In the genomic region with DNA sequence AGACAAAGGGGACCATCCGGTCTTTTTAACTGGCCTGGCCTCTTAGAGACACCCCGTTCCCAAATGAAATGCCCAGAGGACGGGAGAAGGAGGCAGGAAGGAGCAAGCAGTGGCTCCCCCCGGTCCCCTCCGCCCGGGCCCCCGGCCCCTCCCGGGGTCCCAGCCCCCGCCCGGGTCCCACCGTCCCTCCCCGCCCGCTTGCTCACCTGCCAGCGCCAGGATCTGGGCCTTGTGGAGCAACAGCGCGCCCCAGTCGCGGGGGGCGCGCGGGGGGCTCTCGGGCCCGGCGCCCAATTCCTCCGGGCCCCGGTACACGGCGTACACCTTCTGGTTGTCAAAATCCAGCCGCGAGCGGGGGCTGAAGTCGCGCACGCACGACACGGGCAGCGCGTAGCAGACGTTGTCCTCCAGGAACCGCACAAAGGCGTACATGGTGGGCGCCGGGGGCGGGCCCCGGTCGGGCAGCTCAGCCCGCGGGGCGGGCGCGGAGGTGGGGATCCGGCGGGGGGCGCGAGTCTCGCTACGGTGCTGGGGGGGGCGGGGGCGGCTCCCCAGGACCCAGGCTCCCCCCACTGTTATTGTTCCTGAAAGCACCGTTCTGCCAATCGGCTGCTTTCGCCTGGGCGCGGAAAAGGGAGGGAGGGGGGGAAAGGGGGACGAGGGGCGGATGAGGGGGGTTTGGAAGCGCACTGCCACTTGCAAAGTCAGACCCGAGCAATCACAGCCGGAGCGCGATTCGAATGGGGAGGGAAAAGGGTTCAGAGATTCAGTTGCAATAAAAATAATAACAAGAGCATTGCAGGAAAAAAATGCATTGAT, we compare ENCODE assay signal across 8 cellular contexts. TPM values are rescaled to one million over a fixed set of nuclear protein-coding genes. Genes with fewer than 3 reads are reported as not detected.
DNase-seq lines count a peak whose midpoint lies in the region; ATAC-seq and TF ChIP-seq lines count a peak whose summit lies in the region.

A gene with protein sequence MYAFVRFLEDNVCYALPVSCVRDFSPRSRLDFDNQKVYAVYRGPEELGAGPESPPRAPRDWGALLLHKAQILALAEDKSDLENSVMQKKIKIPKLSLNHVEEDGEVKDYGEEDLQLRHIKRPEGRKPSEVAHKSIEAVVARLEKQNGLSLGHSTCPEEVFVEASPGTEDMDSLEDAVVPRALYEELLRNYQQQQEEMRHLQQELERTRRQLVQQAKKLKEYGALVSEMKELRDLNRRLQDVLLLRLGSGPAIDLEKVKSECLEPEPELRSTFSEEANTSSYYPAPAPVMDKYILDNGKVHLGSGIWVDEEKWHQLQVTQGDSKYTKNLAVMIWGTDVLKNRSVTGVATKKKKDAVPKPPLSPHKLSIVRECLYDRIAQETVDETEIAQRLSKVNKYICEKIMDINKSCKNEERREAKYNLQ (minus strand): TSS at position 492 of the 819 bp plus-strand sequence. CDS start 60 bp downstream, at position 432.

- no peak for TF ChIP-seq CTCF in fibroblast of lung (conservative IDR thresholded peaks at IDR 0.05 in 1 of 2, IDR thresholded peaks at IDR 0.05 in 1 of 2; ENCODE audit: low read depth in 1 of 2, low read length in 2 of 2)

- DNase-seq in NCI-H2196 (lab: John Stamatoyannopoulos, UW; ENCODE audit: unreplicated experiment) (peak; percentile 60), fibroblast of lung (ENCODE audit: low read depth in 2 of 2) (peak; percentile 65 to 66)
- DNase-seq in activated CD8-positive, alpha-beta memory T cell treated with anti-CD3 and anti-CD28 coated beads, Interleukin-2, amount 50 U/mL, for 4 hours = peak; percentile 70
- DNase-seq in naive thymus-derived CD8-positive, alpha-beta T cell = peak; percentile 59 to 90 (median 79)
- no peak for DNase-seq in stimulated activated effector memory CD8-positive, alpha-beta T cell treated with anti-CD3 and anti-CD28 coated beads, Interleukin-12 subunit alpha, Interleukin-12 subunit beta, amount 100 ng/mL, for 72 hours (ENCODE audit: low spot score in 2 of 2)

- POLR2A ChIA-PET in naive thymus-derived CD8-positive, alpha-beta T cell (lab: Charles Lee) = no interaction called here

- H3K9me3 Mint-ChIP-seq in naive thymus-derived CD8-positive, alpha-beta T cell = no peaks in the 10 kb centered on the region
- H3K9me3 Mint-ChIP-seq in stimulated activated effector memory CD8-positive, alpha-beta T cell treated with anti-CD3 and anti-CD28 coated beads, Interleukin-12 subunit alpha, Interleukin-12 subunit beta, amount 100 ng/mL, for 72 hours = peaks cover 7% of the 10 kb centered on the region

- peak within 1 kb of the TSS; percentile 94 to 98 (median 97) for H3K27ac Mint-ChIP-seq in naive thymus-derived CD8-positive, alpha-beta T cell
- peak within 1 kb of the TSS; percentile 53 for H3K27ac Mint-ChIP-seq in stimulated activated effector memory CD8-positive, alpha-beta T cell treated with anti-CD3 and anti-CD28 coated beads, Interleukin-12 subunit alpha, Interleukin-12 subunit beta, amount 100 ng/mL, for 72 hours

- H3K27ac ChIP-seq in fibroblast of lung (ENCODE audit: insufficient read depth, low read length) = no peak within 1 kb of the TSS

- no peak within 1 kb of the TSS for H2AFZ ChIP-seq in fibroblast of lung (ENCODE audit: low read length)

- H3K79me2 ChIP-seq in fibroblast of lung (ENCODE audit: control insufficient read depth, insufficient read depth, low read length) = no peaks in the 10 kb centered on the region

- H3K27me3 Mint-ChIP-seq in naive thymus-derived CD8-positive, alpha-beta T cell = no peaks in the 10 kb centered on the region

- H3K4me2 ChIP-seq in fibroblast of lung (ENCODE audit: extremely low read depth, insufficient read depth, low read length) = no peak within 1 kb of the TSS

- no peaks in the 10 kb centered on the region for H3K36me3 ChIP-seq in fibroblast of lung (ENCODE audit: control insufficient read depth, insufficient read depth, low read length)

- H3K4me1 ChIP-seq in fibroblast of lung (ENCODE audit: control insufficient read depth, extremely low read depth, insufficient read depth, low read length) = no peaks in the 10 kb centered on the region

- peak within 1 kb of the TSS; percentile 85 to 100 (median 96) for H3K4me3 Mint-ChIP-seq in naive thymus-derived CD8-positive, alpha-beta T cell
- peak within 1 kb of the TSS; percentile 73 for H3K4me3 Mint-ChIP-seq in stimulated activated effector memory CD8-positive, alpha-beta T cell treated with anti-CD3 and anti-CD28 coated beads, Interleukin-12 subunit alpha, Interleukin-12 subunit beta, amount 100 ng/mL, for 72 hours

- H3K36me3 Mint-ChIP-seq in naive thymus-derived CD8-positive, alpha-beta T cell = peaks cover 0 to 18% (median 0%) of the 10 kb centered on the region in 3 donors
- peaks cover 13% of the 10 kb centered on the region for H3K36me3 Mint-ChIP-seq in stimulated activated effector memory CD8-positive, alpha-beta T cell treated with anti-CD3 and anti-CD28 coated beads, Interleukin-12 subunit alpha, Interleukin-12 subunit beta, amount 100 ng/mL, for 72 hours

- peak within 1 kb of the TSS in 2 of 4 experiments; percentile 48 to 89 for H3K4me3 ChIP-seq in fibroblast of lung (replicated peaks in 1 of 4; ENCODE audit: control extremely low read depth in 1 of 4, insufficient read depth in 1 of 4, low read depth in 3 of 4, low read length in 4 of 4)

- H3K27me3 ChIP-seq in fibroblast of lung (ENCODE audit: control insufficient read depth, insufficient read depth, low read length) = peaks cover 12% of the 10 kb centered on the region

- H3K4me1 Mint-ChIP-seq in naive thymus-derived CD8-positive, alpha-beta T cell = peaks cover 33 to 64% (median 57%) of the 10 kb centered on the region in 4 donors
- peaks cover 19% of the 10 kb centered on the region for H3K4me1 Mint-ChIP-seq in stimulated activated effector memory CD8-positive, alpha-beta T cell treated with anti-CD3 and anti-CD28 coated beads, Interleukin-12 subunit alpha, Interleukin-12 subunit beta, amount 100 ng/mL, for 72 hours

- H3K9ac ChIP-seq in fibroblast of lung (ENCODE audit: insufficient read depth, low read length) = no peak within 1 kb of the TSS

- H4K20me1 ChIP-seq in fibroblast of lung (ENCODE audit: control insufficient read depth, extremely low read depth, insufficient read depth, low read length) = no peaks in the 10 kb centered on the region

- no peaks in the 10 kb centered on the region for H3K9me3 ChIP-seq in fibroblast of lung (ENCODE audit: control insufficient read depth, insufficient read depth, low read depth, low read length)

- ATAC-seq in GM19372 (IDR thresholded peaks at IDR 0.05; ENCODE audit: low read depth, unreplicated experiment) (peak; percentile 60), HG02642 (IDR thresholded peaks at IDR 0.05; ENCODE audit: poor library complexity, unreplicated experiment) (no peak), HG03571 (IDR thresholded peaks at IDR 0.05; ENCODE audit: unreplicated experiment) (no peak)
- peak; percentile 91 to 94 for ATAC-seq in naive thymus-derived CD8-positive, alpha-beta T cell
- peak; percentile 65 for ATAC-seq in stimulated activated effector memory CD8-positive, alpha-beta T cell treated with anti-CD3 and anti-CD28 coated beads, Interleukin-12 subunit alpha, Interleukin-12 subunit beta, amount 100 ng/mL, for 72 hours

RNA-seq across cellular contexts. Expression of the gene that starts here (rescaled TPM):
- 0.77 TPM in 1 of 2 replicates, not detected in the other for total RNA-seq in fibroblast of lung
- polyA plus RNA-seq in fibroblast of lung = 0.16 and 0.39 TPM in 2 replicates
- polyA plus RNA-seq in fibroblast of lung (2012) = 0.34 TPM in 1 of 2 replicates, not detected in the other
- polyA minus RNA-seq in fibroblast of lung (ENCODE audit: low replicate concordance) = 1.1 TPM in 1 of 2 replicates, not detected in the other
- total RNA-seq in naive thymus-derived CD8-positive, alpha-beta T cell = 10 to 100 TPM in 1 of 2 experiments, 1 to 10 TPM in 1; 8.9 to 12.8 TPM
- 10 to 100 TPM in 2 of 3 donors, 1 to 10 TPM in 1; 7.2 to 13.6 (median 10.4) TPM for polyA plus RNA-seq in naive thymus-derived CD8-positive, alpha-beta T cell

Comparison
In these comparisons a context has a peak if more than half of its experiments do, and no peak if none do; other contexts are left out.
1. ATAC-seq: peak in GM19372 (single experiment), naive thymus-derived CD8-positive, alpha-beta T cell (2 of 2) and stimulated activated effector memory CD8-positive, alpha-beta T cell treated with anti-CD3 and anti-CD28 coated beads, Interleukin-12 subunit alpha, Interleukin-12 subunit beta, amount 100 ng/mL, for 72 hours (single experiment); none in HG02642 (single experiment) and HG03571 (single experiment).
2. DNase-seq: peak in NCI-H2196 (single experiment), activated CD8-positive, alpha-beta memory T cell treated with anti-CD3 and anti-CD28 coated beads, Interleukin-2, amount 50 U/mL, for 4 hours (single experiment), fibroblast of lung (2 of 2) and naive thymus-derived CD8-positive, alpha-beta T cell (10 of 10); none in stimulated activated effector memory CD8-positive, alpha-beta T cell treated with anti-CD3 and anti-CD28 coated beads, Interleukin-12 subunit alpha, Interleukin-12 subunit beta, amount 100 ng/mL, for 72 hours (0 of 2).